18 cellular contexts compared by ENCODE assay signal in genomic region chr11:29842061-29842460, GRCh38.
DNase-seq lines count a peak whose midpoint lies in the region; ATAC-seq and TF ChIP-seq lines count a peak whose summit lies in the region.
"Had no signal": no experiment of that assay in that cellular context is flagged by ENCODE, and none has a peak within 500 bp of the region (broad histone marks: within the 10 kb centered on the region; RNA-seq: fewer than 3 reads in every experiment).

No MANE protein-coding gene starts in this region.

- no peaks in the 10 kb centered on the region for H3K9me3 Mint-ChIP-seq in chondrocyte (ENCODE audit: low read depth)

- H3K36me3 ChIP-seq in RWPE2 (ENCODE audit: low read depth) = no peaks in the 10 kb centered on the region
- H3K36me3 ChIP-seq: BE2C, BLaER1 had no signal

- in situ Hi-C loops in GM13976 (cut with MboI; ENCODE audit: low sequenced_read_pairs, unreplicated experiment) = no loop called here

- no peak overlapping the region for H3K4me3 ChIP-seq in RWPE2 (ENCODE audit: severe bottlenecking)
- H3K4me3 ChIP-seq in epithelial cell of esophagus (ENCODE audit: low read length) = no peak overlapping the region
- H3K4me3 ChIP-seq: BLaER1 had no signal

- ATAC-seq in RWPE2 (ENCODE audit: low read depth) = peak; percentile 33; the same call in 1 of the 3 replicates
- ATAC-seq: CD8-positive, alpha-beta T cell had no signal

- no peaks in the 10 kb centered on the region for H3K36me3 Mint-ChIP-seq in chondrocyte (ENCODE audit: low read depth)
- H3K36me3 Mint-ChIP-seq: CD8-positive, alpha-beta T cell had no signal

- no peak overlapping the region for H3K27ac ChIP-seq in RWPE2 (ENCODE audit: poor library complexity, severe bottlenecking)
- H3K27ac ChIP-seq: BLaER1 had no signal

- H3K4me1 ChIP-seq in RWPE2 (ENCODE audit: insufficient read depth, poor library complexity, severe bottlenecking) = no peaks in the 10 kb centered on the region
- H3K4me1 ChIP-seq: BE2C, BLaER1, Caco-2 had no signal

- TF ChIP-seq CTCF in RWPE2 (IDR thresholded peaks at IDR 0.05; ENCODE audit: poor library complexity, severe bottlenecking) = no peak
- TF ChIP-seq CTCF in epithelial cell of esophagus (IDR thresholded peaks at IDR 0.05; ENCODE audit: insufficient read depth, low read depth, low read length, missing control alignments) = no peak
- TF ChIP-seq CTCF in chondrocyte (IDR thresholded peaks at IDR 0.05) = no peak
- no peak for TF ChIP-seq CTCF in GM13976 (IDR thresholded peaks at IDR 0.05; ENCODE audit: borderline replicate concordance, control extremely low read depth, extremely low read depth, insufficient read depth, missing control alignments)

- H3K4me3 Mint-ChIP-seq in chondrocyte (ENCODE audit: unreplicated experiment) = no peak overlapping the region
- H3K4me3 Mint-ChIP-seq: CD4-positive, alpha-beta T cell; CD8-positive, alpha-beta T cell had no signal

- no peaks in the 10 kb centered on the region for H3K4me1 Mint-ChIP-seq in chondrocyte (ENCODE audit: low read depth)

- DNase-seq in RPMI7951 (ENCODE audit: low read depth) = peak; percentile 8
- no peak for DNase-seq in RWPE2 (ENCODE audit: low spot score)
- peak; percentile 27 for DNase-seq in epithelial cell of esophagus (ENCODE audit: low read depth)
- DNase-seq in foreskin melanocyte = peak; percentile 74
- no peak for DNase-seq in chondrocyte (ENCODE audit: low spot score)
- no peak for DNase-seq in pons (ENCODE audit: low spot score)
- DNase-seq in GM13976 (ENCODE audit: low spot score) = no peak
- DNase-seq: 8988T; ACHN; BE2C; C1 segment of cervical spinal cord; Caco-2; Calu3; CD4-positive, alpha-beta T cell; CD8-positive, alpha-beta T cell; DMS79 treated with DMSO at 0.1 percent for 48 hours; GF-D8 had no signal

- no peak overlapping the region for H3K27ac Mint-ChIP-seq in chondrocyte (ENCODE audit: unreplicated experiment)
- H3K27ac Mint-ChIP-seq: CD4-positive, alpha-beta T cell; CD8-positive, alpha-beta T cell had no signal

- no peaks in the 10 kb centered on the region for H3K9me3 ChIP-seq in RWPE2 (ENCODE audit: severe bottlenecking)
- H3K9me3 ChIP-seq: BE2C, BLaER1, Caco-2 had no signal

- H3K27me3 Mint-ChIP-seq in chondrocyte (ENCODE audit: low read depth) = no peaks in the 10 kb centered on the region
- H3K27me3 Mint-ChIP-seq: CD4-positive, alpha-beta T cell had no signal

- no peaks in the 10 kb centered on the region for H3K27me3 ChIP-seq in RWPE2 (ENCODE audit: insufficient read depth, poor library complexity, severe bottlenecking)
- H3K27me3 ChIP-seq: BE2C, BLaER1 had no signal

Comparison
In these comparisons a context has a peak if more than half of its experiments do, and no peak if none do; other contexts are left out.
1. DNase-seq: peak in RPMI7951 (single experiment), epithelial cell of esophagus (single experiment) and foreskin melanocyte (single experiment); none in RWPE2 (single experiment), chondrocyte (single experiment), pons (single experiment) and GM13976 (single experiment).